Comparison of ENCODE assay signal across 8 cellular contexts in the genomic region with DNA sequence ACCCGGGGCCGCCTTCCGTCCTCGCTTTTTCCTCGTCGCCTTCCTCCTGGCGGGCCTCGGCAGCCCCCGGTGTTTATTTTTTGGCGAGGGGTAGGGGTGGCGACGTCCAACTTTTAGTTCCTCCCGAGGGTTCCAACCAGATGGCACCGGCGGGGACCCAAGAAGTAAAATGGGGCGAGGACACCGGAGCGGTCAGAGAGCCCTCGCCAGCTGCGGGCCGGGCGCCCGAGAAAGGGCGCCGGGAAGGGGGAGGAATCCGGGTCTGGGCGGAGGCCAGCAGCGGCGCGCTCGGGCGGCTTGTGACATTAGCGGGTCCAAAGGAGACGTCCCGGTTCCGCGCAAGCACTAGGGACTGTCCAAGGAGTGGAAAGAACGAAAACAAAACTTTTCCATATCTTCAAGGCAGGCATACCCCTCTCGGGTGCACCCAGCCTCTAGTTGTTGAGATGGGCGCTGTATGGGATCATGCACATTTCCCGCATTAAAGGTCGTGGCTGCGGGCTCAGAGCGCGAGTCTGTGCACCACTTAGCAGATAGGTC. TPM values are rescaled to one million over a fixed set of nuclear protein-coding genes. Genes with fewer than 3 reads are reported as not detected.
DNase-seq lines count a peak whose midpoint lies in the region; ATAC-seq and TF ChIP-seq lines count a peak whose summit lies in the region.

No MANE protein-coding gene starts in this region.

- H3K4me1 Mint-ChIP-seq in CD8-positive, alpha-beta memory T cell, result peaks cover 30 to 51% (median 46%) of the 10 kb centered on the region in 3 donors
- H3K4me1 Mint-ChIP-seq in activated CD8-positive, alpha-beta T cell treated with anti-CD3 and anti-CD28 coated beads, Interleukin-2, amount 10 ng/mL, durations not matched to agents 7 days and 5 days (ENCODE audit: low read depth), result peaks cover 14% of the 10 kb centered on the region

- H3K27ac Mint-ChIP-seq in CD8-positive, alpha-beta memory T cell, result peak overlapping the region; percentile 37 to 94 (median 82)
- H3K27ac Mint-ChIP-seq in activated CD8-positive, alpha-beta T cell treated with anti-CD3 and anti-CD28 coated beads, Interleukin-2, amount 10 ng/mL, durations not matched to agents 7 days and 5 days, result peak overlapping the region; percentile 73

- peak in 2 of 5 donors; percentile 19 to 47 for DNase-seq in CD8-positive, alpha-beta memory T cell
- DNase-seq in HL-60 (ENCODE audit: low read depth in 1 of 2, low spot score in 1 of 2) (peak; percentile 5 to 12), epithelial cell of prostate (ENCODE audit: low read depth, low spot score) (no peak), mesendoderm (peak; percentile 37), suprapubic skin (ENCODE audit: low spot score in 2 of 2) (peak; percentile 82 to 83), SW 1271 (lab: John Stamatoyannopoulos, UW) (no peak)
- no peak for DNase-seq in activated CD8-positive, alpha-beta T cell treated with anti-CD3 and anti-CD28 coated beads, Interleukin-2, amount 10 ng/mL, durations not matched to agents 7 days and 5 days

- peak overlapping the region; percentile 85 for H3K4ac ChIP-seq in mesendoderm (ENCODE audit: low read depth, low read length)

- peaks cover 30% of the 10 kb centered on the region for H3K79me2 ChIP-seq in mesendoderm (ENCODE audit: control insufficient read depth, insufficient read depth, low read length)

- peak overlapping the region; percentile 86 for H3K4me2 ChIP-seq in mesendoderm (ENCODE audit: low read length)

- no peaks in the 10 kb centered on the region for H3K36me3 ChIP-seq in CD8-positive, alpha-beta memory T cell (ENCODE audit: insufficient read depth, low read length)
- no peaks in the 10 kb centered on the region for H3K36me3 ChIP-seq in mesendoderm (ENCODE audit: control insufficient read depth, insufficient read depth, low read length)
- H3K36me3 ChIP-seq in suprapubic skin, result no peaks in the 10 kb centered on the region

- POLR2A ChIA-PET in CD8-positive, alpha-beta memory T cell (lab: Charles Lee), result interaction anchor here (2.2 kb wide), 1 partner anchor 52 kb away, joined by 10 read pairs; no protein-coding TSS in a partner anchor
- POLR2A ChIA-PET in activated CD8-positive, alpha-beta T cell treated with anti-CD3 and anti-CD28 coated beads, Interleukin-2, amount 10 ng/mL, durations not matched to agents 7 days and 5 days (lab: Charles Lee), result interaction anchor here (4.8 kb wide), 1 partner anchor 52 kb away, joined by 25 read pairs; no protein-coding TSS in a partner anchor

- H3K56ac ChIP-seq in mesendoderm (ENCODE audit: low read length), result peak overlapping the region; percentile 70

- H4K8ac ChIP-seq in mesendoderm (ENCODE audit: low read depth, low read length), result no peak overlapping the region

- no CpG with 5 or more reads among the region's 45 CpGs for WGBS in mesendoderm (ENCODE audit: extremely low coverage, insufficient coverage, low lambda C conversion rate)
- under 1% methylated on average over 22 of the region's 45 CpGs for WGBS in suprapubic skin

- H3K27me3 Mint-ChIP-seq in CD8-positive, alpha-beta memory T cell, result no peaks in the 10 kb centered on the region
- peaks cover 19% of the 10 kb centered on the region for H3K27me3 Mint-ChIP-seq in activated CD8-positive, alpha-beta T cell treated with anti-CD3 and anti-CD28 coated beads, Interleukin-2, amount 10 ng/mL, durations not matched to agents 7 days and 5 days (ENCODE audit: low read depth)

- H2AK5ac ChIP-seq in mesendoderm (ENCODE audit: low read length), result no peak overlapping the region

- H3K9me3 ChIP-seq in CD8-positive, alpha-beta memory T cell (ENCODE audit: low read length), result no peaks in the 10 kb centered on the region
- H3K9me3 ChIP-seq in suprapubic skin, result no peaks in the 10 kb centered on the region

- no peak for TF ChIP-seq CTCF in HL-60 (IDR thresholded peaks at IDR 0.05; ENCODE audit: insufficient read depth, low read length)
- TF ChIP-seq CTCF in suprapubic skin (IDR thresholded peaks at IDR 0.05), result no peak

- H3K4me3 ChIP-seq in CD8-positive, alpha-beta memory T cell (ENCODE audit: low read length), result peak overlapping the region; percentile 76
- H3K4me3 ChIP-seq in HL-60 (replicated peaks; ENCODE audit: insufficient read depth, low read length) (peak overlapping the region; percentile 78), mesendoderm (ENCODE audit: low read length) (peak overlapping the region; percentile 57), suprapubic skin (peak overlapping the region; percentile 89)

- H4K5ac ChIP-seq in mesendoderm (ENCODE audit: low read length), result no peak overlapping the region

- TF ChIP-seq EP300 in suprapubic skin (IDR thresholded peaks at IDR 0.05), result no peak

- H3K9me3 Mint-ChIP-seq in CD8-positive, alpha-beta memory T cell, result no peaks in the 10 kb centered on the region
- no peaks in the 10 kb centered on the region for H3K9me3 Mint-ChIP-seq in activated CD8-positive, alpha-beta T cell treated with anti-CD3 and anti-CD28 coated beads, Interleukin-2, amount 10 ng/mL, durations not matched to agents 7 days and 5 days (ENCODE audit: insufficient read depth)

- CTCF ChIA-PET in CD8-positive, alpha-beta memory T cell (lab: Charles Lee), result interaction anchor here (3.4 kb wide), 1 partner anchor 114 kb away, joined by 12 read pairs; no protein-coding TSS in a partner anchor
- CTCF ChIA-PET in activated CD8-positive, alpha-beta T cell treated with anti-CD3 and anti-CD28 coated beads, Interleukin-2, amount 10 ng/mL, durations not matched to agents 7 days and 5 days (lab: Charles Lee), result no interaction called here

- H2BK15ac ChIP-seq in mesendoderm (replicated peaks; ENCODE audit: low read depth), result no peak overlapping the region

- H3K18ac ChIP-seq in mesendoderm (ENCODE audit: low read length), result peak overlapping the region; percentile 99

- peaks cover 0 to 8% (median 4%) of the 10 kb centered on the region in 3 donors for H3K36me3 Mint-ChIP-seq in CD8-positive, alpha-beta memory T cell
- peaks cover 6% of the 10 kb centered on the region for H3K36me3 Mint-ChIP-seq in activated CD8-positive, alpha-beta T cell treated with anti-CD3 and anti-CD28 coated beads, Interleukin-2, amount 10 ng/mL, durations not matched to agents 7 days and 5 days (ENCODE audit: low read depth)

- peak overlapping the region; percentile 47 for H3K27ac ChIP-seq in CD8-positive, alpha-beta memory T cell (ENCODE audit: low read depth, low read length)
- H3K27ac ChIP-seq in HL-60 (replicated peaks) (peak overlapping the region; percentile 79), epithelial cell of prostate (peak overlapping the region; percentile 65), mesendoderm (ENCODE audit: low read depth, low read length) (peak overlapping the region; percentile 95), suprapubic skin (peak overlapping the region; percentile 92)

- H3K4me3 Mint-ChIP-seq in CD8-positive, alpha-beta memory T cell, result peak overlapping the region; percentile 88 to 95 (median 92)
- H3K4me3 Mint-ChIP-seq in activated CD8-positive, alpha-beta T cell treated with anti-CD3 and anti-CD28 coated beads, Interleukin-2, amount 10 ng/mL, durations not matched to agents 7 days and 5 days, result peak overlapping the region; percentile 75

- H3K23ac ChIP-seq in mesendoderm (ENCODE audit: low read length), result no peak overlapping the region

- H3K79me1 ChIP-seq in mesendoderm (ENCODE audit: low read length), result peaks cover 5% of the 10 kb centered on the region

- no peak overlapping the region for H2BK5ac ChIP-seq in mesendoderm (ENCODE audit: low read length)

- no peaks in the 10 kb centered on the region for H3K27me3 ChIP-seq in CD8-positive, alpha-beta memory T cell (ENCODE audit: insufficient read depth, low read length, poor library complexity, severe bottlenecking)
- H3K27me3 ChIP-seq in HL-60 (ENCODE audit: insufficient read depth, poor library complexity, severe bottlenecking) (no peaks in the 10 kb centered on the region), mesendoderm (ENCODE audit: insufficient read depth, low read length, poor library complexity) (no peaks in the 10 kb centered on the region), suprapubic skin (no peaks in the 10 kb centered on the region)

- TF ChIP-seq POLR2A in suprapubic skin (IDR thresholded peaks at IDR 0.05), result no peak

- H3K4me1 ChIP-seq in CD8-positive, alpha-beta memory T cell (ENCODE audit: insufficient read depth, low read length), result peaks cover 9% of the 10 kb centered on the region
- H3K4me1 ChIP-seq in mesendoderm (ENCODE audit: control insufficient read depth, low read depth, low read length) (peaks cover 5% of the 10 kb centered on the region), suprapubic skin (peaks cover 40% of the 10 kb centered on the region)

- H3K9ac ChIP-seq in mesendoderm (ENCODE audit: low read length), result peak overlapping the region; percentile 77

- ATAC-seq in GM19468 (IDR thresholded peaks at IDR 0.05; ENCODE audit: extremely low read depth, unreplicated experiment), result peak; percentile 5
- peak; percentile 14 for ATAC-seq in activated CD8-positive, alpha-beta T cell treated with anti-CD3 and anti-CD28 coated beads, Interleukin-2, amount 10 ng/mL, durations not matched to agents 7 days and 5 days

- H2BK120ac ChIP-seq in mesendoderm (ENCODE audit: low read depth, low read length), result peak overlapping the region; percentile 56

RNA-seq across cellular contexts. Expression of a gene that starts 0.7 kb away (rescaled TPM):
- total RNA-seq in CD8-positive, alpha-beta memory T cell, result 10 to 100 TPM; 15.6 to 16.9 TPM
- 5.8 TPM for polyA plus RNA-seq in CD8-positive, alpha-beta memory T cell
- 1 to 10 TPM; 3.8 to 4.6 TPM for total RNA-seq in activated CD8-positive, alpha-beta T cell treated with anti-CD3 and anti-CD28 coated beads, Interleukin-2, amount 10 ng/mL, durations not matched to agents 7 days and 5 days
- polyA plus RNA-seq in mesendoderm (2013, experiment 1 of 2), result 38.4 TPM
- 41.2 TPM for polyA plus RNA-seq in mesendoderm (2013, experiment 2 of 2)
- total RNA-seq in suprapubic skin, result 10 to 100 TPM in 2 of 4 donors, 1 to 10 TPM in 2; 8.4 to 17.5 (median 10.5) TPM

Comparison
In these comparisons a context has a peak if more than half of its experiments do, and no peak if none do; other contexts are left out.
1. DNase-seq: peak in HL-60 (2 of 2), mesendoderm (single experiment) and suprapubic skin (2 of 2); none in activated CD8-positive, alpha-beta T cell treated with anti-CD3 and anti-CD28 coated beads, Interleukin-2, amount 10 ng/mL, durations not matched to agents 7 days and 5 days (single experiment), epithelial cell of prostate (single experiment) and SW 1271 (0 of 2).
2. Peak in every context shown above with its lines, with median percentiles within 50 percentile points of each other: H3K27ac ChIP-seq and H3K4me3 ChIP-seq.